ENCODE assay signal across 8 cellular contexts in the genomic region with DNA sequence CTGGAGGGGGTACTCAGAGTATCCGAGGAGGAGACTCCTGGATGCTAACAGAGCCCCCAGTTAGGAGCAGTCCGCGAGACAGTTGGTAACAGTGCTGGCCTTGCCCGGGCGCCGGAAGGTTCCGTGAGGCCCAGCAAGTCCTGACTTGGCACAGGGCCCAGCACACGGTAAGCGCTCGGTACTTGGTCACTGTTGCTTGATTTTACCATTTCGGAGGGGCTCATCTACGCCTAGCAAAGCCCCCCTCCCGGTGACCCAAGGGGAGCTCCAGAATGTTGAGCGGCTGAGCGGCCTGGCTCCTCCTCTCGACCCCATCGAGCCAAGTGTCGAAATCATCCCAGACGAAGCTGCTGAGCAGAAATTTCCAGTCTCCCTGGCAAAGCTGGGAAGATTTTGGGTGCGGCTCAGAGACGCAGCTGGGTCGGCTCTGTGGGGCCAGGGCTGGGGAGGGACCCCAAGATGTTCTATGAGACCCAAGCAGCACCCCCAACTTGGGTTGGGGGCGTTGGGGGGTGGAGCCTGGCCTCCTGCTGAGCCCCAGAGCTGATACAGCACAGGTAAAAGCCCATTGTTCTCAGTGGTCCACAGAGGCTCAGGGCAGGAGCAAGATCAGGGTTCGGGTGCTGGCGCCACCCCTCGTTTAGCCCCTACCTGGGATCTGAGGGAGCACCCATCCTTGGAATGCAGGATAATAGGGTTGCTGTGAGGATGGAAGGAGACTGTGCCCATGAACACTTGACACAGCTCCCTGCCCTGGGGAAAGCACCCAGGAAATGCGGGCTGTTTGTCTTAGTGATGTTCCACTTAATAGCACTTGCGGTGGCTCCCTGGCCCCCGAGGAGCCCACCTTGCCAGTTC.
A peak's percentile ranks its signal among the peaks of the same experiment; 100 is the strongest.
DNase-seq lines count a peak whose midpoint lies in the region; ATAC-seq and TF ChIP-seq lines count a peak whose summit lies in the region.

No MANE protein-coding gene starts in this region.

- CTCF ChIA-PET in activated naive CD4-positive, alpha-beta T cell treated with anti-CD3 and anti-CD28 coated beads for 36 hours (lab: Charles Lee) = interaction anchor here (1.0 to 2.2 kb wide), 2 partner anchors 24 to 310 kb away, joined by 3 to 8 read pairs; no protein-coding TSS in a partner anchor

- H3K27me3 Mint-ChIP-seq in activated naive CD4-positive, alpha-beta T cell treated with anti-CD3 and anti-CD28 coated beads for 36 hours (ENCODE audit: low read depth) = no peaks in the 10 kb centered on the region

- DNase-seq in activated naive CD4-positive, alpha-beta T cell treated with anti-CD3 and anti-CD28 coated beads for 36 hours = peak; percentile 68
- no peak for DNase-seq in activated naive CD4-positive, alpha-beta T cell (lab: John Stamatoyannopoulos, UW)
- peak; percentile 67 for DNase-seq in RPMI7951 (ENCODE audit: low read depth)
- DNase-seq in choroid plexus epithelial cell (ENCODE audit: low read depth) = peak; percentile 99
- peak; percentile 76 to 88 for DNase-seq in left colon
- DNase-seq in stimulated activated effector memory CD8-positive, alpha-beta T cell treated with anti-CD3 and anti-CD28 coated beads, Interleukin-12 subunit alpha, Interleukin-12 subunit beta, amount 100 ng/mL, for 72 hours (ENCODE audit: low spot score in 2 of 2) = no peak
- no peak for DNase-seq in stimulated activated CD4-positive, alpha-beta T cell treated with anti-CD3 and anti-CD28 coated beads, Interleukin-1b, Interleukin-23, amount 100 ng/mL, for 48 hours
- no peak for DNase-seq in NK-92 treated with Interleukin-12 subunit alpha and Interleukin-12 subunit beta, amount 100 ng/mL, for 24 hours (lab: John Stamatoyannopoulos, UW)

- H3K27ac Mint-ChIP-seq in activated naive CD4-positive, alpha-beta T cell treated with anti-CD3 and anti-CD28 coated beads for 36 hours = peak overlapping the region; percentile 68
- peak overlapping the region; percentile 96 for H3K27ac Mint-ChIP-seq in stimulated activated effector memory CD8-positive, alpha-beta T cell treated with anti-CD3 and anti-CD28 coated beads, Interleukin-12 subunit alpha, Interleukin-12 subunit beta, amount 100 ng/mL, for 72 hours

- peak overlapping the region; percentile 60 for H3K4me3 Mint-ChIP-seq in activated naive CD4-positive, alpha-beta T cell treated with anti-CD3 and anti-CD28 coated beads for 36 hours
- H3K4me3 Mint-ChIP-seq in stimulated activated effector memory CD8-positive, alpha-beta T cell treated with anti-CD3 and anti-CD28 coated beads, Interleukin-12 subunit alpha, Interleukin-12 subunit beta, amount 100 ng/mL, for 72 hours = peak overlapping the region; percentile 51

- H3K4me3 ChIP-seq in choroid plexus epithelial cell (ENCODE audit: low read depth, low read length) = peak overlapping the region; percentile 11

- no peak for TF ChIP-seq CTCF in choroid plexus epithelial cell (conservative IDR thresholded peaks at IDR 0.05; ENCODE audit: low read depth, low read length)

- ATAC-seq in left colon = peak; percentile 35
- no peak for ATAC-seq in stimulated activated effector memory CD8-positive, alpha-beta T cell treated with anti-CD3 and anti-CD28 coated beads, Interleukin-12 subunit alpha, Interleukin-12 subunit beta, amount 100 ng/mL, for 72 hours

- no peaks in the 10 kb centered on the region for H3K9me3 Mint-ChIP-seq in activated naive CD4-positive, alpha-beta T cell treated with anti-CD3 and anti-CD28 coated beads for 36 hours
- no peaks in the 10 kb centered on the region for H3K9me3 Mint-ChIP-seq in stimulated activated effector memory CD8-positive, alpha-beta T cell treated with anti-CD3 and anti-CD28 coated beads, Interleukin-12 subunit alpha, Interleukin-12 subunit beta, amount 100 ng/mL, for 72 hours

- H3K4me1 Mint-ChIP-seq in activated naive CD4-positive, alpha-beta T cell treated with anti-CD3 and anti-CD28 coated beads for 36 hours (ENCODE audit: low read depth) = peaks cover 44% of the 10 kb centered on the region
- H3K4me1 Mint-ChIP-seq in stimulated activated effector memory CD8-positive, alpha-beta T cell treated with anti-CD3 and anti-CD28 coated beads, Interleukin-12 subunit alpha, Interleukin-12 subunit beta, amount 100 ng/mL, for 72 hours = peaks cover 50% of the 10 kb centered on the region

- intact Hi-C loops in activated naive CD4-positive, alpha-beta T cell treated with anti-CD3 and anti-CD28 coated beads for 36 hours (cut with micrococcal nuclease) = no loop called here
- intact Hi-C loops in left colon (cut with DNase I, micrococcal nuclease) = loop anchor here in 1 of 2 donors (10.0 kb wide), 1 partner anchor 339 kb away; no protein-coding TSS in a partner anchor

- peaks cover under 1% of the 10 kb centered on the region for H3K36me3 Mint-ChIP-seq in activated naive CD4-positive, alpha-beta T cell treated with anti-CD3 and anti-CD28 coated beads for 36 hours (ENCODE audit: low read depth)
- peaks cover 13% of the 10 kb centered on the region for H3K36me3 Mint-ChIP-seq in stimulated activated effector memory CD8-positive, alpha-beta T cell treated with anti-CD3 and anti-CD28 coated beads, Interleukin-12 subunit alpha, Interleukin-12 subunit beta, amount 100 ng/mL, for 72 hours

Comparison
In these comparisons a context has a peak if more than half of its experiments do, and no peak if none do; other contexts are left out.
1. DNase-seq: peak in activated naive CD4-positive, alpha-beta T cell treated with anti-CD3 and anti-CD28 coated beads for 36 hours (single experiment), RPMI7951 (single experiment), choroid plexus epithelial cell (single experiment) and left colon (2 of 2); none in activated naive CD4-positive, alpha-beta T cell (0 of 4), stimulated activated effector memory CD8-positive, alpha-beta T cell treated with anti-CD3 and anti-CD28 coated beads, Interleukin-12 subunit alpha, Interleukin-12 subunit beta, amount 100 ng/mL, for 72 hours (0 of 2), stimulated activated CD4-positive, alpha-beta T cell treated with anti-CD3 and anti-CD28 coated beads, Interleukin-1b, Interleukin-23, amount 100 ng/mL, for 48 hours (single experiment) and NK-92 treated with Interleukin-12 subunit alpha and Interleukin-12 subunit beta, amount 100 ng/mL, for 24 hours (single experiment).